Comparison of ENCODE assay signal across 23 cellular contexts in genomic region chr18:69358197-69358895, GRCh38. TPM values are rescaled to one million over a fixed set of nuclear protein-coding genes. Genes with fewer than 3 reads are reported as not detected.
DNase-seq lines count a peak whose midpoint lies in the region; ATAC-seq, FAIRE-seq and TF ChIP-seq lines count a peak whose summit lies in the region.
"Had no signal": no experiment of that assay in that cellular context is flagged by ENCODE, and none has a peak within 500 bp of the region (broad histone marks: within the 10 kb centered on the region; RNA-seq: fewer than 3 reads in every experiment).

No MANE protein-coding gene starts in this region.

- no peak for ATAC-seq in stimulated activated memory B cell treated with anti-CD40 and anti-IgM and Interleukin-4, amounts not matched to agents 10 μg/mL and 1 μg/mL and 100 μg/mL, for 72 hours
- ATAC-seq: GM12878, HCT116, K562 had no signal

- intact Hi-C loops in kidney (cut with DNase I), result no loop called here

- TF ChIP-seq CTCF in D721Med (IDR thresholded peaks at IDR 0.05; ENCODE audit: insufficient read depth, missing control alignments) (no peak), hepatocyte (IDR thresholded peaks at IDR 0.05; ENCODE audit: poor library complexity) (no peak), kidney (IDR thresholded peaks at IDR 0.05; ENCODE audit: borderline replicate concordance, extremely low read depth, insufficient read depth) (no peak)

- no peaks in the 10 kb centered on the region for H4K20me1 ChIP-seq in hepatocyte (ENCODE audit: insufficient read depth, poor library complexity, severe bottlenecking)

- no peak overlapping the region for H3K9ac ChIP-seq in HUES48 (ENCODE audit: low read depth, low read length)
- no peak overlapping the region for H3K9ac ChIP-seq in kidney (ENCODE audit: low read length in 2 of 2)

- no peaks in the 10 kb centered on the region for H3K27me3 ChIP-seq in HUES48 (ENCODE audit: control insufficient read depth, insufficient read depth, low read length)
- H3K27me3 ChIP-seq in hepatocyte, result no peaks in the 10 kb centered on the region
- H3K27me3 ChIP-seq: BE2C had no signal

- no peak overlapping the region for H3K4me3 ChIP-seq in HUES48 (ENCODE audit: low read depth, low read length)
- no peak overlapping the region for H3K4me3 ChIP-seq in hepatocyte
- H3K4me3 ChIP-seq in kidney (ENCODE audit: low read length in 2 of 2), result no peak overlapping the region
- H3K4me3 ChIP-seq: GM12878, K562 had no signal

- H3K27me3 Mint-ChIP-seq in stimulated activated memory B cell treated with anti-CD40 and anti-IgM and Interleukin-4, amounts not matched to agents 10 μg/mL and 1 μg/mL and 100 μg/mL, for 72 hours, result no peaks in the 10 kb centered on the region
- H3K27me3 Mint-ChIP-seq: CD4-positive, CD25-positive, alpha-beta regulatory T cell had no signal

- H3K79me2 ChIP-seq in hepatocyte, result no peaks in the 10 kb centered on the region

- H2AFZ ChIP-seq in hepatocyte, result no peak overlapping the region

- H3K9me2 ChIP-seq in hepatocyte (replicated peaks; ENCODE audit: insufficient read depth), result no peaks in the 10 kb centered on the region

- H3K4me1 Mint-ChIP-seq in stimulated activated memory B cell treated with anti-CD40 and anti-IgM and Interleukin-4, amounts not matched to agents 10 μg/mL and 1 μg/mL and 100 μg/mL, for 72 hours, result no peaks in the 10 kb centered on the region
- H3K4me1 Mint-ChIP-seq: CD4-positive, CD25-positive, alpha-beta regulatory T cell; CD8-positive, alpha-beta memory T cell had no signal

- FAIRE-seq in D721Med (lab: Jason Lieb, UNC) (peak; percentile 98), kidney (lab: Jason Lieb, UNC) (no peak)
- FAIRE-seq: A204.1, GM12878, K562 had no signal

- H3K36me3 ChIP-seq in HUES48 (ENCODE audit: control insufficient read depth, insufficient read depth, low read length) (no peaks in the 10 kb centered on the region), hepatocyte (replicated peaks; ENCODE audit: insufficient read depth, low read depth) (no peaks in the 10 kb centered on the region), kidney (ENCODE audit: control insufficient read depth in 1 of 2, insufficient read depth in 2 of 2, low read length in 2 of 2) (no peaks in the 10 kb centered on the region)
- H3K36me3 ChIP-seq: BE2C had no signal

- no peaks in the 10 kb centered on the region for H3K36me3 Mint-ChIP-seq in stimulated activated memory B cell treated with anti-CD40 and anti-IgM and Interleukin-4, amounts not matched to agents 10 μg/mL and 1 μg/mL and 100 μg/mL, for 72 hours
- H3K36me3 Mint-ChIP-seq: CD4-positive, CD25-positive, alpha-beta regulatory T cell; CD8-positive, alpha-beta memory T cell had no signal

- H3K4me3 Mint-ChIP-seq in stimulated activated memory B cell treated with anti-CD40 and anti-IgM and Interleukin-4, amounts not matched to agents 10 μg/mL and 1 μg/mL and 100 μg/mL, for 72 hours, result no peak overlapping the region
- H3K4me3 Mint-ChIP-seq: CD4-positive, CD25-positive, alpha-beta regulatory T cell; CD8-positive, alpha-beta memory T cell had no signal

- peaks cover 6% of the 10 kb centered on the region; the same call in 1 of the 2 replicates for H3K9me3 ChIP-seq in HUES48 (ENCODE audit: control insufficient read depth, insufficient read depth, low read length)
- no peaks in the 10 kb centered on the region for H3K9me3 ChIP-seq in hepatocyte (ENCODE audit: low read depth)
- no peaks in the 10 kb centered on the region for H3K9me3 ChIP-seq in kidney (ENCODE audit: control insufficient read depth in 1 of 2, low read length in 2 of 2)
- H3K9me3 ChIP-seq: BE2C had no signal

- 55% methylated on average over 6 of the region's 6 CpGs for WGBS in hepatocyte (ENCODE audit: low lambda C conversion rate, missing lambda C conversion rate)

- H3K4me1 ChIP-seq in HUES48 (ENCODE audit: control insufficient read depth, insufficient read depth, low read length) (no peaks in the 10 kb centered on the region), hepatocyte (ENCODE audit: insufficient read depth) (no peaks in the 10 kb centered on the region), kidney (ENCODE audit: control insufficient read depth in 1 of 2, insufficient read depth in 1 of 2, low read depth in 1 of 2, low read length in 2 of 2) (no peaks in the 10 kb centered on the region)
- H3K4me1 ChIP-seq: BE2C had no signal

- DNase-seq in D721Med (ENCODE audit: insufficient read length, low spot score), result no peak
- DNase-seq in NCI-H146 treated with DMSO at 0.1 percent for 48 hours (lab: John Stamatoyannopoulos, UW; ENCODE audit: unreplicated experiment), result peak; percentile 42
- no peak for DNase-seq in hepatocyte (ENCODE audit: low spot score)
- no peak for DNase-seq in kidney
- DNase-seq in HT-29 (ENCODE audit: low spot score), result no peak
- no peak for DNase-seq in GM03348 (ENCODE audit: low spot score)
- DNase-seq: ACHN; BE2C; C1 segment of cervical spinal cord; CD4-positive, CD25-positive, alpha-beta regulatory T cell; CD8-positive, alpha-beta memory T cell; COR-L47; DMS79 treated with DMSO at 0.1 percent for 48 hours; GF-D8; GOT3; H7; IMR-90 had no signal

- H3K4me2 ChIP-seq in hepatocyte, result no peak overlapping the region

- H3K9me3 Mint-ChIP-seq in stimulated activated memory B cell treated with anti-CD40 and anti-IgM and Interleukin-4, amounts not matched to agents 10 μg/mL and 1 μg/mL and 100 μg/mL, for 72 hours, result peaks cover 15% of the 10 kb centered on the region

- no peak overlapping the region for H3K27ac Mint-ChIP-seq in stimulated activated memory B cell treated with anti-CD40 and anti-IgM and Interleukin-4, amounts not matched to agents 10 μg/mL and 1 μg/mL and 100 μg/mL, for 72 hours
- H3K27ac Mint-ChIP-seq: CD8-positive, alpha-beta memory T cell had no signal

- H3K27ac ChIP-seq in HUES48 (ENCODE audit: low read depth, low read length) (peak overlapping the region; percentile 42), hepatocyte (peak overlapping the region; percentile 21), kidney (ENCODE audit: low read depth in 2 of 2, low read length in 2 of 2) (no peak overlapping the region)

RNA-seq across cellular contexts. Expression of gene DOK6, which starts 42.3 kb away (rescaled TPM):
- 2.0 and 2.6 TPM in 2 replicates for total RNA-seq in hepatocyte
- 4.0 and 4.6 TPM in 2 replicates for polyA plus RNA-seq in hepatocyte
- 3.8 TPM for total RNA-seq in kidney
- polyA plus RNA-seq in kidney (ENCODE audit: insufficient read depth, low read depth, low replicate concordance), result 4.6 TPM
- total RNA-seq in HT-29 (2014; rRNA removed; shearing (Covaris generic)), result not detected in 2 replicates
- total RNA-seq: CD4-positive, CD25-positive, alpha-beta regulatory T cell; CD8-positive, alpha-beta memory T cell; GM12878; K562 had no signal
- polyA plus RNA-seq: K562 had no signal

Comparison
In these comparisons a context has a peak if more than half of its experiments do, and no peak if none do; other contexts are left out.
1. H3K27ac ChIP-seq: peak in HUES48 (single experiment) and hepatocyte (single experiment); none in kidney (0 of 2).